Comparison of ENCODE assay signal across 1 cellular context in the genomic region with DNA sequence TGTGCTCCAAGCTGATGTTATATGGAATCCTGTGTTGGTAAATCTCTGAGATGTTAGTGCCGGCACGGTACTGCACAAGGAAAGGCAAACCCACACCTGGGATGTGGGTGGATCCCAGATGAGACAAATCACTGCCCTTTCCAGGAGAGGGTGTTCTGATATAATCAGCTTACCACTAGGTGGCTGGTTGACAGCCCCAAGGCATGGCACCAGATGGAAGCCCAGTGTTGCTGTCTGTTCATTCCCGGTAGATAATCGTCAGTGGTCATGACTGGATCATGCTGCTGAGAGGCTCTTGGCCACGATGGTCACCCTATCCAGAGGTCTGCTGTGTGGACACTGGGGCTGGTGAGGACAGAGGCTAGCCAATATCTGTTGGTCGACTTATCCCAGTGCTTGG.
TF ChIP-seq lines count a peak whose summit lies in the region.

No MANE protein-coding gene starts in this region.

TF ChIP-seq in H1, 55 proteins besides CTCF, POLR2A, EP300 and RAD21 (continued from another document):
- TF ChIP-seq NANOG (IDR thresholded peaks at IDR 0.05; ENCODE audit: insufficient read depth, low read depth, low read length, poor library complexity, severe bottlenecking): no peak
- no peak for TF ChIP-seq CTBP2 (IDR thresholded peaks at IDR 0.05; ENCODE audit: borderline replicate concordance, insufficient read depth, insufficient read length, low read length)
- no peak for TF ChIP-seq RXRA (IDR thresholded peaks at IDR 0.05; ENCODE audit: insufficient read depth, low read depth, low read length)
- TF ChIP-seq CHD2 (IDR thresholded peaks at IDR 0.05; ENCODE audit: low read length): no peak
- no peak for TF ChIP-seq SIN3A (conservative IDR thresholded peaks at IDR 0.05 in 1 of 2, IDR thresholded peaks at IDR 0.05 in 1 of 2; ENCODE audit: low read depth in 1 of 2, low read length in 2 of 2)
- TF ChIP-seq KDM4A (IDR thresholded peaks at IDR 0.05; ENCODE audit: low read depth, low read length, severe bottlenecking): no peak
- TF ChIP-seq, protein P1, sequence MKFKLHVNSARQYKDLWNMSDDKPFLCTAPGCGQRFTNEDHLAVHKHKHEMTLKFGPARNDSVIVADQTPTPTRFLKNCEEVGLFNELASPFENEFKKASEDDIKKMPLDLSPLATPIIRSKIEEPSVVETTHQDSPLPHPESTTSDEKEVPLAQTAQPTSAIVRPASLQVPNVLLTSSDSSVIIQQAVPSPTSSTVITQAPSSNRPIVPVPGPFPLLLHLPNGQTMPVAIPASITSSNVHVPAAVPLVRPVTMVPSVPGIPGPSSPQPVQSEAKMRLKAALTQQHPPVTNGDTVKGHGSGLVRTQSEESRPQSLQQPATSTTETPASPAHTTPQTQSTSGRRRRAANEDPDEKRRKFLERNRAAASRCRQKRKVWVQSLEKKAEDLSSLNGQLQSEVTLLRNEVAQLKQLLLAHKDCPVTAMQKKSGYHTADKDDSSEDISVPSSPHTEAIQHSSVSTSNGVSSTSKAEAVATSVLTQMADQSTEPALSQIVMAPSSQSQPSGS (IDR thresholded peaks at IDR 0.05; ENCODE audit: low read length): no peak
- TF ChIP-seq, protein P2, sequence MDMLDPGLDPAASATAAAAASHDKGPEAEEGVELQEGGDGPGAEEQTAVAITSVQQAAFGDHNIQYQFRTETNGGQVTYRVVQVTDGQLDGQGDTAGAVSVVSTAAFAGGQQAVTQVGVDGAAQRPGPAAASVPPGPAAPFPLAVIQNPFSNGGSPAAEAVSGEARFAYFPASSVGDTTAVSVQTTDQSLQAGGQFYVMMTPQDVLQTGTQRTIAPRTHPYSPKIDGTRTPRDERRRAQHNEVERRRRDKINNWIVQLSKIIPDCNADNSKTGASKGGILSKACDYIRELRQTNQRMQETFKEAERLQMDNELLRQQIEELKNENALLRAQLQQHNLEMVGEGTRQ (IDR thresholded peaks at IDR 0.05; ENCODE audit: low read length): no peak
- TF ChIP-seq CHD1 (IDR thresholded peaks at IDR 0.05; ENCODE audit: low read depth, low read length): no peak
- TF ChIP-seq PHF8 (conservative IDR thresholded peaks at IDR 0.05; ENCODE audit: low read depth, low read length): no peak
- no peak for TF ChIP-seq EZH2 (IDR thresholded peaks at IDR 0.05; ENCODE audit: low read depth, low read length, severe bottlenecking)
- TF ChIP-seq ASH2L (IDR thresholded peaks at IDR 0.05; ENCODE audit: low read length): no peak
- no peak for TF ChIP-seq BRCA1 (IDR thresholded peaks at IDR 0.05; ENCODE audit: low read depth, low read length)
- no peak for TF ChIP-seq YY1 (IDR thresholded peaks at IDR 0.05; ENCODE audit: low read depth, low read length)
